Comparison of ENCODE assay signal across 9 cellular contexts in the genomic region with DNA sequence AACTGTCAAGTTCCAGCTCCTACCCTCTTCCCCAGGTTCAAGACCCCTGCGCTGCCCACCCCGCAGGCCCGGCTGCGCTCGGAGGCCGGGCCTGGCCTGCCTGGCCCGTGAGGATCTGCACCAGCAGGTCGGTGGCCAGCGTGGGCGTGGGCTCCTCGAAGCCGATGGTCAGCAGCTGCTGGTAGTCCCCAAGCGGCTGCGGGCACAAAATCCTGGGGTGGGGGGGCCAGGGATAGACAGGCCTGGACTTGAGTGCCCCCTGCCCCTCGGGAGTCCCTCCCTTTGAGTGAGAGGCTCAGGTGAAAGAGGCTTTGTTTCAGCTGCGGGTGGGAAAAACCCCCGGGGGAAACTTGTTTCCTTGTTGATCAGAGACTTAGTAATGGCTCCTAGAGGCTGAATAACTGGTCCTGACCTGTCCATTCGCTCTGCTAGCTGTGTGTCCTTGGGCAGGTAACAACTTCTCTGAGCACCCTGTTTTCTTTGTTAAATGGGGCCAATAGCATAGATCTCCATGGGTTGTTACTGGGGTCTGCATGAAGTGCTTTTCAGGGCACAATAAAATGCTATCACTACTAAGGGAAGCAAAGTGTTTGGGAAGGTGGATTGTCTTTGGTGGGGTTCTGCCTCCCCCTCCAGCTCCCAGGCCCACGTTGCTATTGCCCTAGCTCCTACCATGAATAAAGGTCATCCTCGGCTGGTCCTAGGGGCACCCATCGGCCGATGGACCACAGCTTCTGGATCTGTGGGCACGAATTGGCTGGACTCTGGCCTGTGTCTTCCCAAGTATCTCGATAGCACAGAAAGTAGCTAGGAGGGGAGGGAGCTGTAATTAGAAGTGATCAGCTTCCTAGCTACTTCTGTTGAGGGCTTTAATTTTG. TPM values are rescaled to one million over a fixed set of nuclear protein-coding genes. Genes with fewer than 3 reads are reported as not detected.
DNase-seq lines count a peak whose midpoint lies in the region; ATAC-seq and TF ChIP-seq lines count a peak whose summit lies in the region.
"Had no signal": no experiment of that assay in that cellular context is flagged by ENCODE, and none has a peak within 500 bp of the region (broad histone marks: within the 10 kb centered on the region; RNA-seq: fewer than 3 reads in every experiment).

No MANE protein-coding gene starts in this region.

- no peaks in the 10 kb centered on the region for H3K36me3 Mint-ChIP-seq in T-cell
- H3K36me3 Mint-ChIP-seq in natural killer cell treated with Interleukin-12 subunit alpha and Interleukin-12 subunit beta and Interleukin-15 and Interleukin-18, amount 100 ng/mL, for 72 hours = no peaks in the 10 kb centered on the region

- POLR2A ChIA-PET in T-cell (lab: Charles Lee) = interaction anchor here in 1 of 2 donors (0.7 kb wide), 1 partner anchor 109 kb away, joined by 3 read pairs; no protein-coding TSS in a partner anchor

- ATAC-seq in T-cell (replicated peaks in 1 of 4) (no peak), GM19455 (IDR thresholded peaks at IDR 0.05; ENCODE audit: unreplicated experiment) (no peak)
- no peak for ATAC-seq in natural killer cell treated with Interleukin-12 subunit alpha and Interleukin-12 subunit beta and Interleukin-15 and Interleukin-18, amount 100 ng/mL, for 72 hours

- H3K9ac ChIP-seq in ES-I3 (ENCODE audit: low read depth, low read length) (peak overlapping the region; percentile 66; the same call in 1 of the 2 replicates), endocrine pancreas (ENCODE audit: control insufficient read depth, insufficient read depth, low read length) (peak overlapping the region; percentile 82)

- H3K4me1 Mint-ChIP-seq in T-cell = peaks cover 20 to 24% (median 21%) of the 10 kb centered on the region in 3 donors
- H3K4me1 Mint-ChIP-seq in natural killer cell treated with Interleukin-12 subunit alpha and Interleukin-12 subunit beta and Interleukin-15 and Interleukin-18, amount 100 ng/mL, for 72 hours (ENCODE audit: low read depth in 2 of 2) = peaks cover 9 to 14% of the 10 kb centered on the region in 2 donors

- no peak for DNase-seq in HFF-Myc (ENCODE audit: extremely low read depth, low read depth)
- peak in 17 of 34 experiments; percentile 3 to 48 (median 30) for DNase-seq in T-cell
- peak; percentile 65 for DNase-seq in natural killer cell treated with Interleukin-12 subunit alpha and Interleukin-12 subunit beta and Interleukin-15 and Interleukin-18, amount 100 ng/mL, for 72 hours (ENCODE audit: low spot score)
- DNase-seq in iPS-NIHi7 (ENCODE audit: extremely low spot score) = no peak
- DNase-seq in NCI-H2171 (lab: John Stamatoyannopoulos, UW) = no peak

- CTCF ChIA-PET in T-cell (lab: Charles Lee) = interaction anchor here (0.5 to 2.0 kb wide), 6 partner anchors 34 to 196 kb away, joined by 3 to 10 read pairs (median 7); partner anchors contain the start of gene ASF1B (in 1 of the 2)

- H3K27ac Mint-ChIP-seq in T-cell = peak overlapping the region; percentile 91 to 93
- peak overlapping the region; percentile 92 to 97 for H3K27ac Mint-ChIP-seq in natural killer cell treated with Interleukin-12 subunit alpha and Interleukin-12 subunit beta and Interleukin-15 and Interleukin-18, amount 100 ng/mL, for 72 hours

- H3K9me3 ChIP-seq in ES-I3 (ENCODE audit: control insufficient read depth, insufficient read depth, low read length) (no peaks in the 10 kb centered on the region), endocrine pancreas (ENCODE audit: control insufficient read depth, low read length) (no peaks in the 10 kb centered on the region)

- H3K4me1 ChIP-seq in ES-I3 (ENCODE audit: insufficient read depth, low read length) (no peaks in the 10 kb centered on the region), endocrine pancreas (ENCODE audit: control insufficient read depth, insufficient read depth, low read length) (no peaks in the 10 kb centered on the region)

- H3K36me3 ChIP-seq in ES-I3 (ENCODE audit: insufficient read depth, low read length) (no peaks in the 10 kb centered on the region), endocrine pancreas (ENCODE audit: control insufficient read depth, insufficient read depth, low read length) (no peaks in the 10 kb centered on the region)

- H3K4me3 ChIP-seq in HFF-Myc (replicated peaks; ENCODE audit: low read depth, low read length) = peak overlapping the region; percentile 80
- peak overlapping the region; percentile 52 for H3K4me3 ChIP-seq in endocrine pancreas (ENCODE audit: control insufficient read depth, insufficient read depth, low read length)

- no peaks in the 10 kb centered on the region for H3K27me3 Mint-ChIP-seq in T-cell
- H3K27me3 Mint-ChIP-seq in natural killer cell treated with Interleukin-12 subunit alpha and Interleukin-12 subunit beta and Interleukin-15 and Interleukin-18, amount 100 ng/mL, for 72 hours = no peaks in the 10 kb centered on the region

- H3K27me3 ChIP-seq in endocrine pancreas (ENCODE audit: control insufficient read depth, insufficient read depth, low read length) = no peaks in the 10 kb centered on the region

- no peak for TF ChIP-seq CTCF in HFF-Myc (IDR thresholded peaks at IDR 0.05; ENCODE audit: low read depth, low read length, missing control alignments)

- H3K4me3 Mint-ChIP-seq in T-cell = peak overlapping the region; percentile 85 to 93 (median 90)
- peak overlapping the region; percentile 98 for H3K4me3 Mint-ChIP-seq in natural killer cell treated with Interleukin-12 subunit alpha and Interleukin-12 subunit beta and Interleukin-15 and Interleukin-18, amount 100 ng/mL, for 72 hours

- no peaks in the 10 kb centered on the region for H3K9me3 Mint-ChIP-seq in T-cell
- no peaks in the 10 kb centered on the region for H3K9me3 Mint-ChIP-seq in natural killer cell treated with Interleukin-12 subunit alpha and Interleukin-12 subunit beta and Interleukin-15 and Interleukin-18, amount 100 ng/mL, for 72 hours

RNA-seq across cellular contexts. Expression of gene C19orf67, which starts 3.5 kb away (rescaled TPM):
- under 1 TPM in 3 of 5 donors, not detected in 2; 0.53 to 0.98 (median 0.58) TPM for total RNA-seq in T-cell
- not detected for total RNA-seq in natural killer cell treated with Interleukin-12 subunit alpha and Interleukin-12 subunit beta and Interleukin-15 and Interleukin-18, amount 100 ng/mL, for 72 hours
- total RNA-seq: SK-MEL-5 had no signal

RNA-seq across cellular contexts. Expression of gene SAMD1, which starts 8.5 kb away (rescaled TPM):
- total RNA-seq in T-cell = 10 to 100 TPM; 38.9 to 75.0 (median 59.2) TPM
- total RNA-seq in natural killer cell treated with Interleukin-12 subunit alpha and Interleukin-12 subunit beta and Interleukin-15 and Interleukin-18, amount 100 ng/mL, for 72 hours = 10 to 100 TPM; 45.5 to 54.6 TPM

RNA-seq across cellular contexts. Expression of gene MISP3, which starts 9.4 kb away (rescaled TPM):
- 1 to 10 TPM in 3 of 5 donors, under 1 TPM in 2; 0.28 to 2.0 (median 1.1) TPM for total RNA-seq in T-cell
- total RNA-seq in natural killer cell treated with Interleukin-12 subunit alpha and Interleukin-12 subunit beta and Interleukin-15 and Interleukin-18, amount 100 ng/mL, for 72 hours = under 1 TPM; 0.31 to 0.59 TPM

RNA-seq across cellular contexts. Expression of gene PALM3, which starts 20.2 kb away (rescaled TPM):
- under 1 TPM in 2 of 5 donors, not detected in 3; 0.16 to 0.39 TPM for total RNA-seq in T-cell
- total RNA-seq in natural killer cell treated with Interleukin-12 subunit alpha and Interleukin-12 subunit beta and Interleukin-15 and Interleukin-18, amount 100 ng/mL, for 72 hours = not detected
- total RNA-seq: SK-MEL-5 had no signal

RNA-seq across cellular contexts. Expression of gene PRKACA, which starts 35.5 kb away (rescaled TPM):
- 10 to 100 TPM; 43.0 to 53.5 (median 48.9) TPM for total RNA-seq in T-cell
- 10 to 100 TPM; 61.6 to 80.0 TPM for total RNA-seq in natural killer cell treated with Interleukin-12 subunit alpha and Interleukin-12 subunit beta and Interleukin-15 and Interleukin-18, amount 100 ng/mL, for 72 hours
